ENCODE assay signal across 8 cellular contexts in genomic region chr19:42176649-42176989, GRCh38. TPM values are rescaled to one million over a fixed set of nuclear protein-coding genes. Genes with fewer than 3 reads are reported as not detected.
DNase-seq lines count a peak whose midpoint lies in the region; ATAC-seq and TF ChIP-seq lines count a peak whose summit lies in the region.

No MANE protein-coding gene starts in this region.

- CTCF ChIA-PET in HEK293 (lab: Yijun Ruan, JAX) (interaction anchor here (0.6 to 3.3 kb wide), 16 partner anchors 11 to 285 kb away, joined by 3 to 23 read pairs (median 4); partner anchors contain the start of gene POU2F2), GM10248 (lab: Yijun Ruan, JAX) (interaction anchor here (1.0 to 2.6 kb wide), 7 partner anchors 9 to 68 kb away, joined by 3 to 9 read pairs (median 7); partner anchors contain the start of gene POU2F2)

- POLR2A ChIA-PET in HEK293 (lab: Yijun Ruan, JAX), result interaction anchor here (0.7 to 1.7 kb wide), 11 partner anchors 11 to 247 kb away, joined by 3 to 9 read pairs (median 4); partner anchors contain the start of gene ZNF574
- POLR2A ChIA-PET in GM10248 (lab: Yijun Ruan, JAX), result interaction anchor here (0.5 to 0.7 kb wide), 2 partner anchors 10 to 1622 kb away, joined by 3 to 4 read pairs; no protein-coding TSS in a partner anchor

- peaks cover 10% of the 10 kb centered on the region for H3K4me1 ChIP-seq in HEK293 (ENCODE audit: control insufficient read depth, insufficient read depth, low read length)

- H3K27ac ChIP-seq in HEK293 (ENCODE audit: extremely low read depth, low read depth, low read length), result no peak overlapping the region
- H3K27ac ChIP-seq in substantia nigra (ENCODE audit: low read depth, low read length, poor library complexity, severe bottlenecking), result peak overlapping the region; percentile 40

- H3K4me3 Mint-ChIP-seq in activated naive CD8-positive, alpha-beta T cell treated with anti-CD3 and anti-CD28 coated beads, Interleukin-2, amount 50 U/mL, for 24 hours, result peak overlapping the region; percentile 73
- peak overlapping the region; percentile 89 to 95 (median 94) for H3K4me3 Mint-ChIP-seq in immature natural killer cell

- no peak overlapping the region for H3K27ac Mint-ChIP-seq in activated naive CD8-positive, alpha-beta T cell treated with anti-CD3 and anti-CD28 coated beads, Interleukin-2, amount 50 U/mL, for 24 hours
- H3K27ac Mint-ChIP-seq in immature natural killer cell, result peak overlapping the region in 3 of 6 donors; percentile 18 to 65 (median 43)

- no peaks in the 10 kb centered on the region for H3K9me3 Mint-ChIP-seq in activated naive CD8-positive, alpha-beta T cell treated with anti-CD3 and anti-CD28 coated beads, Interleukin-2, amount 50 U/mL, for 24 hours
- H3K9me3 Mint-ChIP-seq in immature natural killer cell, result no peaks in the 10 kb centered on the region

- peaks cover 31% of the 10 kb centered on the region for H3K27me3 Mint-ChIP-seq in activated naive CD8-positive, alpha-beta T cell treated with anti-CD3 and anti-CD28 coated beads, Interleukin-2, amount 50 U/mL, for 24 hours
- peaks cover 6 to 15% (median 14%) of the 10 kb centered on the region in 3 donors for H3K27me3 Mint-ChIP-seq in immature natural killer cell (ENCODE audit: low read depth in 3 of 3)

- no peaks in the 10 kb centered on the region for H3K9me3 ChIP-seq in HEK293 (ENCODE audit: control insufficient read depth, insufficient read depth, low read depth, low read length)

- peak; percentile 48 for ATAC-seq in activated naive CD8-positive, alpha-beta T cell treated with anti-CD3 and anti-CD28 coated beads, Interleukin-2, amount 50 U/mL, for 24 hours
- no peak for ATAC-seq in GM18511 (IDR thresholded peaks at IDR 0.05; ENCODE audit: unreplicated experiment)

- peak overlapping the region; percentile 27 for H3K4me3 ChIP-seq in HEK293 (ENCODE audit: low read depth, low read length)

- DNase-seq in AG08395 (ENCODE audit: low spot score) (peak; percentile 31), immature natural killer cell (no peak), substantia nigra (lab: John Stamatoyannopoulos, UW) (peak in 4 of 49 donors; percentile 21 to 44 (median 30)), GM10248 (ENCODE audit: extremely low spot score) (no peak), occipital lobe (lab: John Stamatoyannopoulos, UW) (no peak)
- DNase-seq in activated naive CD8-positive, alpha-beta T cell treated with anti-CD3 and anti-CD28 coated beads, Interleukin-2, amount 50 U/mL, for 24 hours, result peak; percentile 35

- H3K36me3 ChIP-seq in HEK293 (ENCODE audit: control insufficient read depth in 2 of 2, insufficient read depth in 1 of 2, low read length in 2 of 2), result no peaks in the 10 kb centered on the region

- no peaks in the 10 kb centered on the region for H3K36me3 Mint-ChIP-seq in activated naive CD8-positive, alpha-beta T cell treated with anti-CD3 and anti-CD28 coated beads, Interleukin-2, amount 50 U/mL, for 24 hours (ENCODE audit: low read depth)
- no peaks in the 10 kb centered on the region for H3K36me3 Mint-ChIP-seq in immature natural killer cell

- TF ChIP-seq CTCF in HEK293 (tag by site-specific recombination; IDR thresholded peaks at IDR 0.05), result no peak
- no peak for TF ChIP-seq CTCF in GM10248 (IDR thresholded peaks at IDR 0.05; ENCODE audit: control extremely low read depth, extremely low read depth, low read depth, missing control alignments)

- peaks cover 9% of the 10 kb centered on the region for H3K4me1 Mint-ChIP-seq in activated naive CD8-positive, alpha-beta T cell treated with anti-CD3 and anti-CD28 coated beads, Interleukin-2, amount 50 U/mL, for 24 hours
- H3K4me1 Mint-ChIP-seq in immature natural killer cell, result peaks cover 15% of the 10 kb centered on the region in 2 donors

TF ChIP-seq in HEK293, 187 proteins besides CTCF, POLR2A, EP300 and RAD21:
- TF ChIP-seq ZBTB26 (tag by site-specific recombination; optimal IDR thresholded peaks at IDR 0.05), result no peak
- no peak for TF ChIP-seq ZSCAN23 (tag by site-specific recombination; IDR thresholded peaks at IDR 0.05)
- TF ChIP-seq ZNF561 (tag by site-specific recombination; IDR thresholded peaks at IDR 0.05; ENCODE audit: borderline replicate concordance), result no peak
- no peak for TF ChIP-seq ZNF677 (tag by site-specific recombination; IDR thresholded peaks at IDR 0.05)
- TF ChIP-seq ZNF223 (tag by site-specific recombination; IDR thresholded peaks at IDR 0.05), result no peak
- no peak for TF ChIP-seq ZEB2 (tag by site-specific recombination; IDR thresholded peaks at IDR 0.05)
TF ChIP-seq in HEK293: peak in this region for 0.

RNA-seq across cellular contexts. Expression of gene DEDD2, which starts 40.9 kb away (rescaled TPM):
- polyA plus RNA-seq in immature natural killer cell, result 100 to 1,000 TPM; 154 to 261 (median 173) TPM
- 20.4 TPM for total RNA-seq in occipital lobe

RNA-seq across cellular contexts. Expression of gene ZNF526, which starts 43.5 kb away (rescaled TPM):
- 1 to 10 TPM; 2.9 to 9.1 (median 5.2) TPM for polyA plus RNA-seq in immature natural killer cell
- total RNA-seq in occipital lobe, result 6.4 TPM

RNA-seq across cellular contexts. Expression of gene POU2F2, which starts 44.4 kb away (rescaled TPM):
- polyA plus RNA-seq in immature natural killer cell, result 10 to 100 TPM in 1 of 3 donors, 1 to 10 TPM in 2; 2.0 to 10.3 (median 2.1) TPM
- total RNA-seq in occipital lobe, result 3.0 TPM

Comparison
In these comparisons a context has a peak if more than half of its experiments do, and no peak if none do; other contexts are left out.
1. DNase-seq: peak in AG08395 (single experiment) and activated naive CD8-positive, alpha-beta T cell treated with anti-CD3 and anti-CD28 coated beads, Interleukin-2, amount 50 U/mL, for 24 hours (single experiment); none in immature natural killer cell (0 of 3), GM10248 (single experiment) and occipital lobe (single experiment).